Comparison of ENCODE assay signal across 8 cellular contexts in the genomic region with DNA sequence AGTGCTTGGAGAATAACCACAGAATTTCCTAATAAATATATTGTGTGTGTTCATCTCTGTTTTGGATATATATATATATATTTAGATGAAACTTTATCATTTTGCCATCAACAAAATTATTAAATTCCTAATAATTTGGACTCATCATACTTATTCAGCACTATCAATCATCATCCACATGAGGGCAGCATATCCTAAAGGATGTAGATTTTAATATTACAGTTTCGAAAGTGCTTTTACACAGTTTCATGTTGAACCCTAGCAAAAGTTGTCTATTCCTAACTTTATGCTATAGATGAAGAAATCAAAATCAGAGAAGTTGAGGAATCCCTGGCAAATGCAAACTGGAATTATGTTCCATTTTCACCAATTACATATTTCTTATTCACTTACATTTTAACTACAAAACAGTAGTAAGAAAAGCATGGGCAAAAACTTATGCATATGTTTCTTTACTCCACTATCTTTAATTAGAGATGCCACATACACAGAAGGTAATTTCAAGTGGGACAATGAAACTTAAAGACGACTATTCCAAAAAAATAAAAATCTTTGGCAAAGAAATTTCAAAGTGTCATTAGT. TPM values are rescaled to one million over a fixed set of nuclear protein-coding genes. Genes with fewer than 3 reads are reported as not detected.
DNase-seq lines count a peak whose midpoint lies in the region; ATAC-seq and TF ChIP-seq lines count a peak whose summit lies in the region.

No MANE protein-coding gene starts in this region.

- H3K27me3 ChIP-seq in testis = no peaks in the 10 kb centered on the region

- no peak overlapping the region for H3K4me3 ChIP-seq in testis

- no peak overlapping the region for H3K4me3 Mint-ChIP-seq in glutamatergic neuron (ENCODE audit: unreplicated experiment)

- H3K9me3 Mint-ChIP-seq in glutamatergic neuron (ENCODE audit: unreplicated experiment) = peaks cover 1% of the 10 kb centered on the region

- DNase-seq in NCI-H1436 (lab: John Stamatoyannopoulos, UW) = peak; percentile 41
- DNase-seq in NCI-H1436 treated with DMSO at 0.1 percent for 48 hours (lab: John Stamatoyannopoulos, UW) = no peak
- DNase-seq in HS-27A (ENCODE audit: low read depth) = peak; percentile 5
- DNase-seq in SKM-1 treated with dmso at 0.1 percent for 144 hours (lab: John Stamatoyannopoulos, UW; ENCODE audit: unreplicated experiment) = peak; percentile 10
- no peak for DNase-seq in glutamatergic neuron
- no peak for DNase-seq in testis
- DNase-seq in activated CD4-positive, alpha-beta T cell treated with anti-CD3 and anti-CD28 coated beads for 1 hour = no peak

- intact Hi-C loops in testis (cut with DNase I; ENCODE audit: low total_unique reads) = loop anchor here (10.0 kb wide), 1 partner anchor 185 kb away; no protein-coding TSS in a partner anchor

- no peaks in the 10 kb centered on the region for H3K4me1 Mint-ChIP-seq in glutamatergic neuron (ENCODE audit: low read depth, unreplicated experiment)

- H3K27me3 Mint-ChIP-seq in glutamatergic neuron (ENCODE audit: unreplicated experiment) = no peaks in the 10 kb centered on the region

- H3K36me3 Mint-ChIP-seq in glutamatergic neuron (ENCODE audit: unreplicated experiment) = no peaks in the 10 kb centered on the region

- no peaks in the 10 kb centered on the region for H3K9me3 ChIP-seq in testis

- peak; percentile 73 for TF ChIP-seq CTCF in glutamatergic neuron (IDR thresholded peaks at IDR 0.05; ENCODE audit: partially characterized antibody, unreplicated experiment)
- TF ChIP-seq CTCF in testis (IDR thresholded peaks at IDR 0.05) = peak in 2 of 3 experiments; percentile 20 to 43

- no peaks in the 10 kb centered on the region for H3K36me3 ChIP-seq in testis (ENCODE audit: low read depth, missing control alignments)

- H3K27ac ChIP-seq in testis = no peak overlapping the region

- no peak overlapping the region for H3K27ac Mint-ChIP-seq in glutamatergic neuron (ENCODE audit: unreplicated experiment)

- WGBS in testis, 2 donors = 21% methylated on average over 2 of the region's 2 CpGs

- ATAC-seq in HG02678 (IDR thresholded peaks at IDR 0.05; ENCODE audit: unreplicated experiment) = no peak

- H3K4me1 ChIP-seq in testis = no peaks in the 10 kb centered on the region

- no peak for TF ChIP-seq POLR2A in testis (IDR thresholded peaks at IDR 0.05)

RNA-seq across cellular contexts. Expression of a gene that starts 36.6 kb away (rescaled TPM):
- total RNA-seq in glutamatergic neuron (ENCODE audit: unreplicated experiment) (not detected), testis (under 1 TPM in 1 of 2 donors, not detected in 1; 0.12 TPM)
- polyA plus RNA-seq in testis (ENCODE audit: insufficient read depth, low read depth, low replicate concordance) = not detected

RNA-seq across cellular contexts. Expression of a gene that starts 50.2 kb away (rescaled TPM):
- total RNA-seq in glutamatergic neuron (ENCODE audit: unreplicated experiment) (not detected), testis (not detected)
- not detected for polyA plus RNA-seq in testis (ENCODE audit: insufficient read depth, low read depth, low replicate concordance)

Comparison
In these comparisons a context has a peak if more than half of its experiments do, and no peak if none do; other contexts are left out.
1. DNase-seq: peak in NCI-H1436 (single experiment), HS-27A (single experiment) and SKM-1 treated with dmso at 0.1 percent for 144 hours (single experiment); none in NCI-H1436 treated with DMSO at 0.1 percent for 48 hours (single experiment), glutamatergic neuron (single experiment), testis (single experiment) and activated CD4-positive, alpha-beta T cell treated with anti-CD3 and anti-CD28 coated beads for 1 hour (single experiment).